Comparison of ENCODE assay signal across 8 cellular contexts in genomic region chr17:14302421-14303099, GRCh38. TPM values are rescaled to one million over a fixed set of nuclear protein-coding genes. Genes with fewer than 3 reads are reported as not detected.
DNase-seq lines count a peak whose midpoint lies in the region; ATAC-seq and TF ChIP-seq lines count a peak whose summit lies in the region.

No MANE protein-coding gene starts in this region.

- no peaks in the 10 kb centered on the region for H3K36me3 Mint-ChIP-seq in WTC11

- no peaks in the 10 kb centered on the region for H3K9me3 Mint-ChIP-seq in WTC11

- POLR2A ChIA-PET in WTC11 (lab: Charles Lee): interaction anchor here (0.5 to 2.2 kb wide), 3 partner anchors 28 to 1928 kb away, joined by 4 to 11 read pairs (median 4); partner anchors contain the start of gene ELAC2

- no peak overlapping the region for H3K27ac ChIP-seq in caudate nucleus (ENCODE audit: low read depth, low read length)

- peaks cover 77% of the 10 kb centered on the region for H3K27me3 Mint-ChIP-seq in WTC11 (ENCODE audit: low read depth)

- peak overlapping the region; percentile 89 for H3K4me3 Mint-ChIP-seq in WTC11

- DNase-seq in Daoy (ENCODE audit: low read depth) (peak; percentile 94), LNCaP clone FGC (ENCODE audit: low read depth) (no peak), WTC11 (ENCODE audit: low spot score) (peak; percentile 84), caudate nucleus (lab: John Stamatoyannopoulos, UW) (peak in 48 of 61 donors; percentile 1 to 57 (median 18)), islet precursor cell (peak; percentile 94)
- peak; percentile 85 for DNase-seq in stimulated activated CD4-positive, alpha-beta T cell treated with anti-CD3 and anti-CD28 coated beads, Interleukin-12 subunit alpha, Interleukin-12 subunit beta, amount 100 ng/mL, for 4 hours

- peak overlapping the region; percentile 53 for H3K4me3 ChIP-seq in LNCaP clone FGC (ENCODE audit: low read depth, low read length)

- CTCF ChIA-PET in WTC11 (lab: Charles Lee): interaction anchor here (0.5 to 3.3 kb wide), 10 partner anchors 7 to 624 kb away, joined by 3 to 24 read pairs (median 4); no protein-coding TSS in a partner anchor

- H3K27ac Mint-ChIP-seq in WTC11: no peak overlapping the region

- H3K4me1 Mint-ChIP-seq in WTC11: peaks cover 67% of the 10 kb centered on the region

- peak; percentile 98 for TF ChIP-seq CTCF in LNCaP clone FGC (IDR thresholded peaks at IDR 0.05; ENCODE audit: control insufficient read depth, extremely low read depth, insufficient read depth)
- TF ChIP-seq CTCF in WTC11 (IDR thresholded peaks at IDR 0.05): peak; percentile 56

- ATAC-seq in GM21717 (IDR thresholded peaks at IDR 0.05; ENCODE audit: unreplicated experiment) (peak; percentile 64), WTC11 (peak; percentile 3), GM18870 (IDR thresholded peaks at IDR 0.05; ENCODE audit: unreplicated experiment) (no peak)

TF ChIP-seq in WTC11, 78 proteins besides CTCF, POLR2A, EP300 and RAD21:
- peak; percentile 35; the same call in 1 of the 2 replicates for TF ChIP-seq HMGXB4 (CRISPR knock-in tag; IDR thresholded peaks at IDR 0.05)
- TF ChIP-seq PREB (CRISPR knock-in tag; IDR thresholded peaks at IDR 0.05; ENCODE audit: borderline replicate concordance): no peak
- peak; percentile 15; the same call in 1 of the 2 replicates for TF ChIP-seq GABPB1 (CRISPR knock-in tag; IDR thresholded peaks at IDR 0.05)
- TF ChIP-seq, protein P1, sequence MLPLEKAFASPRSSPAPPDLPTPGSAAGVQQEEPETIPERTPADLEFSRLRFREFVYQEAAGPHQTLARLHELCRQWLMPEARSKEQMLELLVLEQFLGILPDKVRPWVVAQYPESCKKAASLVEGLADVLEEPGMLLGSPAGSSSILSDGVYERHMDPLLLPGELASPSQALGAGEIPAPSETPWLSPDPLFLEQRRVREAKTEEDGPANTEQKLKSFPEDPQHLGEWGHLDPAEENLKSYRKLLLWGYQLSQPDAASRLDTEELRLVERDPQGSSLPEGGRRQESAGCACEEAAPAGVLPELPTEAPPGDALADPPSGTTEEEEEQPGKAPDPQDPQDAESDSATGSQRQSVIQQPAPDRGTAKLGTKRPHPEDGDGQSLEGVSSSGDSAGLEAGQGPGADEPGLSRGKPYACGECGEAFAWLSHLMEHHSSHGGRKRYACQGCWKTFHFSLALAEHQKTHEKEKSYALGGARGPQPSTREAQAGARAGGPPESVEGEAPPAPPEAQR (CRISPR knock-in tag; IDR thresholded peaks at IDR 0.05): no peak
- TF ChIP-seq MXD4 (CRISPR knock-in tag; IDR thresholded peaks at IDR 0.05; ENCODE audit: borderline replicate concordance): no peak
- TF ChIP-seq CREM (CRISPR knock-in tag; IDR thresholded peaks at IDR 0.05): 0 out of 2 replicates have a peak, but pooled peaks have one; percentile 24
- no peak for TF ChIP-seq SMAD3 (CRISPR knock-in tag; IDR thresholded peaks at IDR 0.05; ENCODE audit: borderline replicate concordance)
- TF ChIP-seq, protein P2, sequence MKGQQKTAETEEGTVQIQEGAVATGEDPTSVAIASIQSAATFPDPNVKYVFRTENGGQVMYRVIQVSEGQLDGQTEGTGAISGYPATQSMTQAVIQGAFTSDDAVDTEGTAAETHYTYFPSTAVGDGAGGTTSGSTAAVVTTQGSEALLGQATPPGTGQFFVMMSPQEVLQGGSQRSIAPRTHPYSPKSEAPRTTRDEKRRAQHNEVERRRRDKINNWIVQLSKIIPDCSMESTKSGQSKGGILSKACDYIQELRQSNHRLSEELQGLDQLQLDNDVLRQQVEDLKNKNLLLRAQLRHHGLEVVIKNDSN (CRISPR knock-in tag; IDR thresholded peaks at IDR 0.05): no peak

RNA-seq across cellular contexts. Expression of gene HS3ST3B1, which starts 1.7 kb away (rescaled TPM):
- total RNA-seq in Daoy (2014; rRNA removed; shearing (Covaris generic)): 3.1 and 4.7 TPM in 2 replicates
- total RNA-seq in WTC11 (2021): 12.3 to 22.3 TPM (median 13.1 TPM) in 3 replicates
